In genomic region chr12:105978686-105979085, GRCh38 we compare ENCODE assay signal across 14 cellular contexts.
"Had no signal": no experiment of that assay in that cellular context is flagged by ENCODE, and none has a peak within 500 bp of the region (broad histone marks: within the 10 kb centered on the region; RNA-seq: fewer than 3 reads in every experiment).

No MANE protein-coding gene starts in this region.

- H3K36me3 Mint-ChIP-seq: activated naive CD8-positive, alpha-beta T cell treated with anti-CD3 and anti-CD28 coated beads for 36 hours; stimulated activated naive B cell treated with anti-CD40 and anti-IgM and Interleukin-4, amounts not matched to agents 10 μg/mL and 1 μg/mL and 100 μg/mL, for 72 hours had no signal

- H3K27ac ChIP-seq: cardiac muscle cell, dorsolateral prefrontal cortex, tibial artery, vagina had no signal

- H3K9me3 ChIP-seq: tibial artery, vagina had no signal

- H3K27me3 ChIP-seq: dorsolateral prefrontal cortex, tibial artery, vagina had no signal

- H3K27me3 Mint-ChIP-seq: stimulated activated naive B cell treated with anti-CD40 and anti-IgM and Interleukin-4, amounts not matched to agents 10 μg/mL and 1 μg/mL and 100 μg/mL, for 72 hours had no signal

- H3K4me3 ChIP-seq: cardiac muscle cell, dorsolateral prefrontal cortex, tibial artery, vagina had no signal

- H3K4me1 ChIP-seq: vagina had no signal

- H3K4me3 Mint-ChIP-seq: activated naive CD8-positive, alpha-beta T cell treated with anti-CD3 and anti-CD28 coated beads for 36 hours; activated T-helper 1 cell treated with anti-CD3 and anti-CD28 coated beads, Interleukin-12 subunit alpha, Interleukin-12 subunit beta, Interleukin-2, Interleukin-4 antibody, amounts not matched to agents 30 ng/mL and 10 ng/mL and 1 ng/mL, durations not matched to agents 14 hours and 24 hours and 36 hours; nephron; stimulated activated naive B cell treated with anti-CD40 and anti-IgM and Interleukin-4, amounts not matched to agents 10 μg/mL and 1 μg/mL and 100 μg/mL, for 72 hours had no signal

- DNase-seq: activated naive CD8-positive, alpha-beta T cell treated with anti-CD3 and anti-CD28 coated beads for 36 hours; dorsolateral prefrontal cortex; hypothalamus; left ventricle myocardium superior; mesendoderm; stimulated activated CD4-positive, alpha-beta T cell treated with anti-CD3 and anti-CD28 coated beads, Interleukin-2, amount 100 ng/mL, for 48 hours; stimulated activated naive B cell treated with anti-CD40 and anti-IgM and Interleukin-4, amounts not matched to agents 10 μg/mL and 1 μg/mL and 100 μg/mL, for 72 hours; T-helper 9 cell; tibial artery had no signal

- H3K36me3 ChIP-seq: cardiac muscle cell, tibial artery, vagina had no signal

- ATAC-seq: activated CD4-positive, CD25-positive, alpha-beta regulatory T cell treated with anti-CD3 and anti-CD28 coated beads, Interleukin-2, amount 50 U/mL, for 24 hours; left ventricle myocardium superior; stimulated activated naive B cell treated with anti-CD40 and anti-IgM and Interleukin-4, amounts not matched to agents 10 μg/mL and 1 μg/mL and 100 μg/mL, for 72 hours had no signal

- H3K9me3 Mint-ChIP-seq: activated naive CD8-positive, alpha-beta T cell treated with anti-CD3 and anti-CD28 coated beads for 36 hours; activated T-helper 1 cell treated with anti-CD3 and anti-CD28 coated beads, Interleukin-12 subunit alpha, Interleukin-12 subunit beta, Interleukin-2, Interleukin-4 antibody, amounts not matched to agents 30 ng/mL and 10 ng/mL and 1 ng/mL, durations not matched to agents 14 hours and 24 hours and 36 hours had no signal

- H3K27ac Mint-ChIP-seq: activated naive CD8-positive, alpha-beta T cell treated with anti-CD3 and anti-CD28 coated beads for 36 hours; activated T-helper 1 cell treated with anti-CD3 and anti-CD28 coated beads, Interleukin-12 subunit alpha, Interleukin-12 subunit beta, Interleukin-2, Interleukin-4 antibody, amounts not matched to agents 30 ng/mL and 10 ng/mL and 1 ng/mL, durations not matched to agents 14 hours and 24 hours and 36 hours; nephron; stimulated activated naive B cell treated with anti-CD40 and anti-IgM and Interleukin-4, amounts not matched to agents 10 μg/mL and 1 μg/mL and 100 μg/mL, for 72 hours had no signal

- H3K4me1 Mint-ChIP-seq: activated naive CD8-positive, alpha-beta T cell treated with anti-CD3 and anti-CD28 coated beads for 36 hours; nephron; stimulated activated naive B cell treated with anti-CD40 and anti-IgM and Interleukin-4, amounts not matched to agents 10 μg/mL and 1 μg/mL and 100 μg/mL, for 72 hours had no signal
